ENCODE assay signal across 24 cellular contexts in genomic region chr2:10770956-10771750, GRCh38. TPM values are rescaled to one million over a fixed set of nuclear protein-coding genes. Genes with fewer than 3 reads are reported as not detected.
"Had no signal": no experiment of that assay in that cellular context is flagged by ENCODE, and none has a peak within 500 bp of the region (broad histone marks: within the 10 kb centered on the region; RNA-seq: fewer than 3 reads in every experiment).

No MANE protein-coding gene starts in this region.

- ATAC-seq: activated CD4-positive, CD25-positive, alpha-beta regulatory T cell treated with anti-CD3 and anti-CD28 coated beads, Interleukin-2, amount 50 U/mL, for 24 hours; gastroesophageal sphincter; left lobe of liver; lower lobe of right lung; naive thymus-derived CD8-positive, alpha-beta T cell; stimulated activated effector memory CD8-positive, alpha-beta T cell treated with anti-CD3 and anti-CD28 coated beads, Interleukin-12 subunit alpha, Interleukin-12 subunit beta, amount 100 ng/mL, for 72 hours; stimulated activated naive CD8-positive, alpha-beta T cell treated with anti-CD3 and anti-CD28 coated beads, Interleukin-15, amount 100 ng/mL, for 72 hours; upper lobe of right lung had no signal

- DNase-seq: activated CD4-positive, alpha-beta T cell treated with anti-CD3 and anti-CD28 coated beads for 48 hours; activated CD4-positive, alpha-beta T cell treated with anti-CD3 and anti-CD28 coated beads, Interleukin-2, amount 50 U/mL, for 48 hours; activated CD8-positive, alpha-beta memory T cell treated with anti-CD3 and anti-CD28 coated beads for 24 hours; activated gamma-delta T cell; activated naive CD4-positive, alpha-beta T cell treated with anti-CD3 and anti-CD28 coated beads, Interleukin-2, amount 10 ng/mL, durations not matched to agents 7 days and 5 days; activated naive CD8-positive, alpha-beta T cell treated with anti-CD3 and anti-CD28 coated beads, Interleukin-2, amount 10 ng/mL, durations not matched to agents 7 days and 5 days; brain microvascular endothelial cell; caudate nucleus; kidney; lower lobe of right lung; mesenchymal stem cell; naive thymus-derived CD8-positive, alpha-beta T cell; occipital lobe; stimulated activated CD4-positive, alpha-beta T cell treated with anti-CD3 and anti-CD28 coated beads, Interleukin-12 subunit alpha, Interleukin-12 subunit beta, amount 100 ng/mL, for 4 hours; stimulated activated CD4-positive, alpha-beta T cell treated with anti-CD3 and anti-CD28 coated beads, Interleukin-4, amount 100 ng/mL, for 1 hour; stimulated activated naive CD8-positive, alpha-beta T cell treated with anti-CD3 and anti-CD28 coated beads, Interleukin-15, amount 100 ng/mL, for 72 hours; substantia nigra; T-helper 9 cell; thyroid gland; upper lobe of right lung had no signal

RNA-seq across cellular contexts. Expression of gene ATP6V1C2, which starts 49.7 kb away (rescaled TPM):
- total RNA-seq: activated naive CD8-positive, alpha-beta T cell treated with anti-CD3 and anti-CD28 coated beads, Interleukin-2, amount 10 ng/mL, durations not matched to agents 7 days and 5 days; thyroid gland; upper lobe of right lung had no signal
